In the genomic region with DNA sequence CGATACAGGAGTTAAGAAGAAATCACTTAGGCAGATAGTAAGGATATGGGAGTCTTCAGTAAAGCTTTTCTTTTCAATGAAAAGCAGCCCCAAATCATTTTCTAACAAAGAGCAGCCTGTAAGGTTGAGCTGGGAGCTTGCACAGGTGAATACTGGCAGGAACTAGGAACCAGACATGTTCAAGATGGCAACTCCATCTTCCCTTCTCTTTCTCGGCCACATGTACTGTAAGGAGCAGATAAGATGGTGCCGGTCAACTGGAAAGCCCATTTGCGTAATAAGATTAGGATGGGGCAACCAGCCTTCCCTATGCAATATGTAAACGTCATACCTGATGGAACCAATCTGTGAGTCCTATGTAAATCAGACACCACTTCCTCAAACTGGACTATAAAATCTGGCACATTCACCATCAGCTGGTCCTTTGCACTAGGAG, we compare ENCODE assay signal across 1 cellular context.
TF ChIP-seq lines count a peak whose summit lies in the region.

No MANE protein-coding gene starts in this region.

TF ChIP-seq in K562, 482 proteins besides CTCF, POLR2A, EP300 and RAD21 (continued from another document and continues in another):
- TF ChIP-seq, protein P1, sequence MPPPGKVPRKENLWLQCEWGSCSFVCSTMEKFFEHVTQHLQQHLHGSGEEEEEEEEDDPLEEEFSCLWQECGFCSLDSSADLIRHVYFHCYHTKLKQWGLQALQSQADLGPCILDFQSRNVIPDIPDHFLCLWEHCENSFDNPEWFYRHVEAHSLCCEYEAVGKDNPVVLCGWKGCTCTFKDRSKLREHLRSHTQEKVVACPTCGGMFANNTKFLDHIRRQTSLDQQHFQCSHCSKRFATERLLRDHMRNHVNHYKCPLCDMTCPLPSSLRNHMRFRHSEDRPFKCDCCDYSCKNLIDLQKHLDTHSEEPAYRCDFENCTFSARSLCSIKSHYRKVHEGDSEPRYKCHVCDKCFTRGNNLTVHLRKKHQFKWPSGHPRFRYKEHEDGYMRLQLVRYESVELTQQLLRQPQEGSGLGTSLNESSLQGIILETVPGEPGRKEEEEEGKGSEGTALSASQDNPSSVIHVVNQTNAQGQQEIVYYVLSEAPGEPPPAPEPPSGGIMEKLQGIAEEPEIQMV (tag; conservative IDR thresholded peaks at IDR 0.05; ENCODE audit: low read depth), result 0 out of 2 replicates have a peak, but pooled peaks have one; percentile 4
- peak in 1 of 2 experiments; percentile 35; a peak in 1 of 3 replicates for TF ChIP-seq CBX3 (IDR thresholded peaks at IDR 0.05; ENCODE audit: borderline replicate concordance in 1 of 2, low read length in 2 of 2)
- TF ChIP-seq RFX5 (IDR thresholded peaks at IDR 0.05; ENCODE audit: low read depth, low read length), result no peak
- TF ChIP-seq, protein P2, sequence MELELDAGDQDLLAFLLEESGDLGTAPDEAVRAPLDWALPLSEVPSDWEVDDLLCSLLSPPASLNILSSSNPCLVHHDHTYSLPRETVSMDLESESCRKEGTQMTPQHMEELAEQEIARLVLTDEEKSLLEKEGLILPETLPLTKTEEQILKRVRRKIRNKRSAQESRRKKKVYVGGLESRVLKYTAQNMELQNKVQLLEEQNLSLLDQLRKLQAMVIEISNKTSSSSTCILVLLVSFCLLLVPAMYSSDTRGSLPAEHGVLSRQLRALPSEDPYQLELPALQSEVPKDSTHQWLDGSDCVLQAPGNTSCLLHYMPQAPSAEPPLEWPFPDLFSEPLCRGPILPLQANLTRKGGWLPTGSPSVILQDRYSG (tag; conservative IDR thresholded peaks at IDR 0.05; ENCODE audit: low read depth), result peak; percentile 89
- TF ChIP-seq, protein P3, sequence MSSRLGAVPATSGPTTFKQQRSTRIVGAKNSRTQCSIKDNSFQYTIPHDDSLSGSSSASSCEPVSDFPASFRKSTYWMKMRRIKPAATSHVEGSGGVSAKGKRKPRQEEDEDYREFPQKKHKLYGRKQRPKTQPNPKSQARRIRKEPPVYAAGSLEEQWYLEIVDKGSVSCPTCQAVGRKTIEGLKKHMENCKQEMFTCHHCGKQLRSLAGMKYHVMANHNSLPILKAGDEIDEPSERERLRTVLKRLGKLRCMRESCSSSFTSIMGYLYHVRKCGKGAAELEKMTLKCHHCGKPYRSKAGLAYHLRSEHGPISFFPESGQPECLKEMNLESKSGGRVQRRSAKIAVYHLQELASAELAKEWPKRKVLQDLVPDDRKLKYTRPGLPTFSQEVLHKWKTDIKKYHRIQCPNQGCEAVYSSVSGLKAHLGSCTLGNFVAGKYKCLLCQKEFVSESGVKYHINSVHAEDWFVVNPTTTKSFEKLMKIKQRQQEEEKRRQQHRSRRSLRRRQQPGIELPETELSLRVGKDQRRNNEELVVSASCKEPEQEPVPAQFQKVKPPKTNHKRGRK (tag; IDR thresholded peaks at IDR 0.05), result no peak
- TF ChIP-seq BDP1 (IDR thresholded peaks at IDR 0.05; ENCODE audit: insufficient read depth, insufficient read length), result no peak
- TF ChIP-seq KAT2B (IDR thresholded peaks at IDR 0.05; ENCODE audit: low read depth, low read length), result no peak
- TF ChIP-seq KLF10 (CRISPR knock-in tag; IDR thresholded peaks at IDR 0.05), result no peak
- TF ChIP-seq, protein P4, sequence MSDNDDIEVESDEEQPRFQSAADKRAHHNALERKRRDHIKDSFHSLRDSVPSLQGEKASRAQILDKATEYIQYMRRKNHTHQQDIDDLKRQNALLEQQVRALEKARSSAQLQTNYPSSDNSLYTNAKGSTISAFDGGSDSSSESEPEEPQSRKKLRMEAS (CRISPR knock-in tag; IDR thresholded peaks at IDR 0.05), result 0 out of 2 replicates have a peak, but pooled peaks have one; percentile 27
- no peak for TF ChIP-seq ZKSCAN1 (IDR thresholded peaks at IDR 0.05; ENCODE audit: low read depth, low read length)
- peak; percentile 56 for TF ChIP-seq SMAD4 (CRISPR knock-in tag; conservative IDR thresholded peaks at IDR 0.05)
- TF ChIP-seq CREB1 (IDR thresholded peaks at IDR 0.05), result peak; percentile 82
- peak; percentile 70 for TF ChIP-seq CREB1 (CRISPR knock-in tag; IDR thresholded peaks at IDR 0.05)
- TF ChIP-seq ZFP36 (IDR thresholded peaks at IDR 0.05; ENCODE audit: low read depth, low read length, partially characterized antibody), result no peak
- TF ChIP-seq, protein P5, sequence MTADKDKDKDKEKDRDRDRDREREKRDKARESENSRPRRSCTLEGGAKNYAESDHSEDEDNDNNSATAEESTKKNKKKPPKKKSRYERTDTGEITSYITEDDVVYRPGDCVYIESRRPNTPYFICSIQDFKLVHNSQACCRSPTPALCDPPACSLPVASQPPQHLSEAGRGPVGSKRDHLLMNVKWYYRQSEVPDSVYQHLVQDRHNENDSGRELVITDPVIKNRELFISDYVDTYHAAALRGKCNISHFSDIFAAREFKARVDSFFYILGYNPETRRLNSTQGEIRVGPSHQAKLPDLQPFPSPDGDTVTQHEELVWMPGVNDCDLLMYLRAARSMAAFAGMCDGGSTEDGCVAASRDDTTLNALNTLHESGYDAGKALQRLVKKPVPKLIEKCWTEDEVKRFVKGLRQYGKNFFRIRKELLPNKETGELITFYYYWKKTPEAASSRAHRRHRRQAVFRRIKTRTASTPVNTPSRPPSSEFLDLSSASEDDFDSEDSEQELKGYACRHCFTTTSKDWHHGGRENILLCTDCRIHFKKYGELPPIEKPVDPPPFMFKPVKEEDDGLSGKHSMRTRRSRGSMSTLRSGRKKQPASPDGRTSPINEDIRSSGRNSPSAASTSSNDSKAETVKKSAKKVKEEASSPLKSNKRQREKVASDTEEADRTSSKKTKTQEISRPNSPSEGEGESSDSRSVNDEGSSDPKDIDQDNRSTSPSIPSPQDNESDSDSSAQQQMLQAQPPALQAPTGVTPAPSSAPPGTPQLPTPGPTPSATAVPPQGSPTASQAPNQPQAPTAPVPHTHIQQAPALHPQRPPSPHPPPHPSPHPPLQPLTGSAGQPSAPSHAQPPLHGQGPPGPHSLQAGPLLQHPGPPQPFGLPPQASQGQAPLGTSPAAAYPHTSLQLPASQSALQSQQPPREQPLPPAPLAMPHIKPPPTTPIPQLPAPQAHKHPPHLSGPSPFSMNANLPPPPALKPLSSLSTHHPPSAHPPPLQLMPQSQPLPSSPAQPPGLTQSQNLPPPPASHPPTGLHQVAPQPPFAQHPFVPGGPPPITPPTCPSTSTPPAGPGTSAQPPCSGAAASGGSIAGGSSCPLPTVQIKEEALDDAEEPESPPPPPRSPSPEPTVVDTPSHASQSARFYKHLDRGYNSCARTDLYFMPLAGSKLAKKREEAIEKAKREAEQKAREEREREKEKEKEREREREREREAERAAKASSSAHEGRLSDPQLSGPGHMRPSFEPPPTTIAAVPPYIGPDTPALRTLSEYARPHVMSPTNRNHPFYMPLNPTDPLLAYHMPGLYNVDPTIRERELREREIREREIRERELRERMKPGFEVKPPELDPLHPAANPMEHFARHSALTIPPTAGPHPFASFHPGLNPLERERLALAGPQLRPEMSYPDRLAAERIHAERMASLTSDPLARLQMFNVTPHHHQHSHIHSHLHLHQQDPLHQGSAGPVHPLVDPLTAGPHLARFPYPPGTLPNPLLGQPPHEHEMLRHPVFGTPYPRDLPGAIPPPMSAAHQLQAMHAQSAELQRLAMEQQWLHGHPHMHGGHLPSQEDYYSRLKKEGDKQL (CRISPR knock-in tag; IDR thresholded peaks at IDR 0.05; ENCODE audit: borderline replicate concordance), result no peak
- no peak for TF ChIP-seq MBD2 (IDR thresholded peaks at IDR 0.05; ENCODE audit: borderline replicate concordance, low read depth)
- TF ChIP-seq POLR2AphosphoS5 (IDR thresholded peaks at IDR 0.05; ENCODE audit: control insufficient read depth, insufficient read depth, low read depth, low read length), result no peak
- TF ChIP-seq CBX2 (IDR thresholded peaks at IDR 0.05; ENCODE audit: insufficient read depth, low read length, poor library complexity, severe bottlenecking), result no peak
- no peak for TF ChIP-seq ZNF274 (IDR thresholded peaks at IDR 0.05; ENCODE audit: borderline replicate concordance, low read depth, low read length)
- TF ChIP-seq SP2 (IDR thresholded peaks at IDR 0.05; ENCODE audit: extremely low read depth, low read depth, low read length, poor library complexity, severe bottlenecking), result no peak
- TF ChIP-seq ZNF583 (CRISPR knock-in tag; IDR thresholded peaks at IDR 0.05), result no peak
- TF ChIP-seq, protein P6, sequence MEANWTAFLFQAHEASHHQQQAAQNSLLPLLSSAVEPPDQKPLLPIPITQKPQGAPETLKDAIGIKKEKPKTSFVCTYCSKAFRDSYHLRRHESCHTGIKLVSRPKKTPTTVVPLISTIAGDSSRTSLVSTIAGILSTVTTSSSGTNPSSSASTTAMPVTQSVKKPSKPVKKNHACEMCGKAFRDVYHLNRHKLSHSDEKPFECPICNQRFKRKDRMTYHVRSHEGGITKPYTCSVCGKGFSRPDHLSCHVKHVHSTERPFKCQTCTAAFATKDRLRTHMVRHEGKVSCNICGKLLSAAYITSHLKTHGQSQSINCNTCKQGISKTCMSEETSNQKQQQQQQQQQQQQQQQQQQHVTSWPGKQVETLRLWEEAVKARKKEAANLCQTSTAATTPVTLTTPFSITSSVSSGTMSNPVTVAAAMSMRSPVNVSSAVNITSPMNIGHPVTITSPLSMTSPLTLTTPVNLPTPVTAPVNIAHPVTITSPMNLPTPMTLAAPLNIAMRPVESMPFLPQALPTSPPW (CRISPR knock-in tag; IDR thresholded peaks at IDR 0.05), result 0 out of 2 replicates have a peak, but pooled peaks have one; percentile 34
- peak; percentile 53; the same call in 1 of the 2 replicates for TF ChIP-seq PTTG1 (tag; IDR thresholded peaks at IDR 0.05; ENCODE audit: low read depth)
- TF ChIP-seq, protein P7, sequence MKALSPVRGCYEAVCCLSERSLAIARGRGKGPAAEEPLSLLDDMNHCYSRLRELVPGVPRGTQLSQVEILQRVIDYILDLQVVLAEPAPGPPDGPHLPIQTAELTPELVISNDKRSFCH (CRISPR knock-in tag; IDR thresholded peaks at IDR 0.05), result no peak
- TF ChIP-seq, protein P7 (tag; IDR thresholded peaks at IDR 0.05), result no peak
- TF ChIP-seq PHF8 (IDR thresholded peaks at IDR 0.05; ENCODE audit: borderline replicate concordance, low read length), result no peak
- TF ChIP-seq SP1 (CRISPR knock-in tag; IDR thresholded peaks at IDR 0.05), result no peak
- TF ChIP-seq POLR2H (tag; IDR thresholded peaks at IDR 0.05; ENCODE audit: low read depth), result peak; percentile 60
- TF ChIP-seq, protein P8, sequence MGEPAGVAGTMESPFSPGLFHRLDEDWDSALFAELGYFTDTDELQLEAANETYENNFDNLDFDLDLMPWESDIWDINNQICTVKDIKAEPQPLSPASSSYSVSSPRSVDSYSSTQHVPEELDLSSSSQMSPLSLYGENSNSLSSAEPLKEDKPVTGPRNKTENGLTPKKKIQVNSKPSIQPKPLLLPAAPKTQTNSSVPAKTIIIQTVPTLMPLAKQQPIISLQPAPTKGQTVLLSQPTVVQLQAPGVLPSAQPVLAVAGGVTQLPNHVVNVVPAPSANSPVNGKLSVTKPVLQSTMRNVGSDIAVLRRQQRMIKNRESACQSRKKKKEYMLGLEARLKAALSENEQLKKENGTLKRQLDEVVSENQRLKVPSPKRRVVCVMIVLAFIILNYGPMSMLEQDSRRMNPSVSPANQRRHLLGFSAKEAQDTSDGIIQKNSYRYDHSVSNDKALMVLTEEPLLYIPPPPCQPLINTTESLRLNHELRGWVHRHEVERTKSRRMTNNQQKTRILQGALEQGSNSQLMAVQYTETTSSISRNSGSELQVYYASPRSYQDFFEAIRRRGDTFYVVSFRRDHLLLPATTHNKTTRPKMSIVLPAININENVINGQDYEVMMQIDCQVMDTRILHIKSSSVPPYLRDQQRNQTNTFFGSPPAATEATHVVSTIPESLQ (CRISPR knock-in tag; IDR thresholded peaks at IDR 0.05), result no peak
- TF ChIP-seq ETV5 (CRISPR knock-in tag; IDR thresholded peaks at IDR 0.05; ENCODE audit: low read depth), result no peak
- TF ChIP-seq TAF9B (IDR thresholded peaks at IDR 0.05; ENCODE audit: partially characterized antibody), result no peak
- 0 out of 2 replicates have a peak, but pooled peaks have one; percentile 56 for TF ChIP-seq MTA3 (IDR thresholded peaks at IDR 0.05; ENCODE audit: borderline replicate concordance)
- no peak for TF ChIP-seq POLR3G (IDR thresholded peaks at IDR 0.05; ENCODE audit: extremely low read depth, insufficient read length, insufficient replicate concordance)
- TF ChIP-seq PYGO2 (tag; IDR thresholded peaks at IDR 0.05), result no peak
- TF ChIP-seq IRF2 (CRISPR knock-in tag; IDR thresholded peaks at IDR 0.05), result no peak
- no peak for TF ChIP-seq CREBBP (IDR thresholded peaks at IDR 0.05; ENCODE audit: low read depth, low read length)
- no peak for TF ChIP-seq ZNF589 (CRISPR knock-in tag; IDR thresholded peaks at IDR 0.05; ENCODE audit: low read depth)
